Comparison of ENCODE assay signal across 1 cellular context in genomic region chr11:16598032-16598431, GRCh38.
TF ChIP-seq lines count a peak whose summit lies in the region.

No MANE protein-coding gene starts in this region.

TF ChIP-seq in K562, 482 proteins besides CTCF, POLR2A, EP300 and RAD21 (continued from another document):
- TF ChIP-seq ZEB2 (IDR thresholded peaks at IDR 0.05) = no peak
- no peak for TF ChIP-seq TEAD1 (CRISPR knock-in tag; IDR thresholded peaks at IDR 0.05)
- no peak for TF ChIP-seq CBX8 (IDR thresholded peaks at IDR 0.05; ENCODE audit: borderline replicate concordance, extremely low read depth, low read depth, low read length, poor library complexity, severe bottlenecking)
- peak; percentile 90 for TF ChIP-seq BCOR (IDR thresholded peaks at IDR 0.05)
- TF ChIP-seq ZNF239 (CRISPR knock-in tag; IDR thresholded peaks at IDR 0.05) = no peak
- TF ChIP-seq RBM39 (optimal IDR thresholded peaks at IDR 0.05; ENCODE audit: low read depth, low read length) = no peak
- no peak for TF ChIP-seq CHD7 (IDR thresholded peaks at IDR 0.05; ENCODE audit: low read depth, low read length)
- 0 out of 2 replicates have a peak, but pooled peaks have one; percentile 20 for TF ChIP-seq SMARCA5 (IDR thresholded peaks at IDR 0.05)
- no peak for TF ChIP-seq CREBBP (IDR thresholded peaks at IDR 0.05; ENCODE audit: low read depth, low read length)
- TF ChIP-seq ADNP (tag; IDR thresholded peaks at IDR 0.05) = 0 out of 2 replicates have a peak, but pooled peaks have one; percentile 30
- no peak for TF ChIP-seq ZNF311 (CRISPR knock-in tag; IDR thresholded peaks at IDR 0.05)
- no peak for TF ChIP-seq SLC30A9 (CRISPR knock-in tag; IDR thresholded peaks at IDR 0.05)
- TF ChIP-seq DMBX1 (CRISPR knock-in tag; IDR thresholded peaks at IDR 0.05; ENCODE audit: borderline replicate concordance) = no peak
- no peak for TF ChIP-seq ZFP36 (IDR thresholded peaks at IDR 0.05; ENCODE audit: low read depth, low read length, partially characterized antibody)
- TF ChIP-seq SFPQ (IDR thresholded peaks at IDR 0.05; ENCODE audit: low read depth, low read length) = no peak
- TF ChIP-seq KDM1A (IDR thresholded peaks at IDR 0.05) = peak in 1 of 2 experiments; percentile 65; a peak in 1 of 4 replicates
